Comparison of ENCODE assay signal across 23 cellular contexts in the genomic region with DNA sequence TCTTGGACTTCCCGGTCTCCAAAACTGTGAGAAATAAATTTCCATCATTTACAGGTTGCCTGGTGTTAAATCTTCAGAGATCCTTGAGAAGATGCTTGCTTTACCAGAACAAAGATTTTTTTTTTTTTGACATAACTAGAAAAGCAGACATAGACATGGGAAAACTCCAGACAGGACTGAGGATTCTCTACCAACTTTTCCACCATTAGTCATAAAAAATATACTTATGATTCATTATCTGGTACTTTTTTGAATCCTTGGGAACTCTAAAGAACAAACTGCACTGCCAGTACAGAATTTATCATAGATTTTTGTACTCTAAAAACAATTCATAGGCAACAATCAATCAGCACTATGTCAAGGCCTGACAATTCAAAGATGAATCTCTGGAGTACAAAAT.
"Had no signal": no experiment of that assay in that cellular context is flagged by ENCODE, and none has a peak within 500 bp of the region (broad histone marks: within the 10 kb centered on the region; RNA-seq: fewer than 3 reads in every experiment).

No MANE protein-coding gene starts in this region.

- H3K36me3 ChIP-seq: gastroesophageal sphincter, neutrophil, tibial artery, upper lobe of left lung, uterus had no signal

- H3K4me3 ChIP-seq: coronary artery, gastroesophageal sphincter, lung, tibial artery, upper lobe of left lung, uterus had no signal

- ATAC-seq: esophagus mucosa; gastroesophageal sphincter; left colon; left ventricle myocardium superior; naive thymus-derived CD4-positive, alpha-beta T cell; sciatic nerve; stimulated activated effector memory CD8-positive, alpha-beta T cell treated with anti-CD3 and anti-CD28 coated beads, Interleukin-12 subunit alpha, Interleukin-12 subunit beta, amount 100 ng/mL, for 72 hours; stimulated activated naive CD8-positive, alpha-beta T cell treated with anti-CD3 and anti-CD28 coated beads, Interleukin-15, Interleukin-2, amounts not matched to agents 100 U/mL and 50 U/mL, for 24 hours had no signal

- DNase-seq: effector CD8-positive, alpha-beta T cell; glutamatergic neuron; left colon; left ventricle myocardium superior; mesendoderm; naive thymus-derived CD4-positive, alpha-beta T cell; nephron progenitor cell; posterior cingulate gyrus; small intestine; stimulated activated CD4-positive, alpha-beta T cell treated with anti-CD3 and anti-CD28 coated beads, Interleukin-12 subunit alpha, Interleukin-12 subunit beta, amount 100 ng/mL, for 4 hours; stimulated activated CD4-positive, alpha-beta T cell treated with anti-CD3 and anti-CD28 coated beads, Interleukin-2, amount 100 ng/mL, for 48 hours; stimulated activated CD8-positive, alpha-beta memory T cell treated with anti-CD3 and anti-CD28 coated beads, Interleukin-4, amount 100 ng/mL, for 48 hours; stimulated activated naive CD8-positive, alpha-beta T cell treated with anti-CD3 and anti-CD28 coated beads, Interleukin-15, Interleukin-2, amounts not matched to agents 100 U/mL and 50 U/mL, for 24 hours; tibial artery; upper lobe of left lung; uterus had no signal

- H3K4me1 ChIP-seq: tibial artery, upper lobe of left lung, uterus had no signal

- H3K27ac ChIP-seq: coronary artery, gastroesophageal sphincter, neutrophil, tibial artery, upper lobe of left lung, uterus had no signal

- H3K9me3 ChIP-seq: gastroesophageal sphincter, neutrophil, tibial artery, upper lobe of left lung, uterus had no signal

- H3K27me3 ChIP-seq: gastroesophageal sphincter, neutrophil, tibial artery, upper lobe of left lung, uterus had no signal
